In the genomic region with DNA sequence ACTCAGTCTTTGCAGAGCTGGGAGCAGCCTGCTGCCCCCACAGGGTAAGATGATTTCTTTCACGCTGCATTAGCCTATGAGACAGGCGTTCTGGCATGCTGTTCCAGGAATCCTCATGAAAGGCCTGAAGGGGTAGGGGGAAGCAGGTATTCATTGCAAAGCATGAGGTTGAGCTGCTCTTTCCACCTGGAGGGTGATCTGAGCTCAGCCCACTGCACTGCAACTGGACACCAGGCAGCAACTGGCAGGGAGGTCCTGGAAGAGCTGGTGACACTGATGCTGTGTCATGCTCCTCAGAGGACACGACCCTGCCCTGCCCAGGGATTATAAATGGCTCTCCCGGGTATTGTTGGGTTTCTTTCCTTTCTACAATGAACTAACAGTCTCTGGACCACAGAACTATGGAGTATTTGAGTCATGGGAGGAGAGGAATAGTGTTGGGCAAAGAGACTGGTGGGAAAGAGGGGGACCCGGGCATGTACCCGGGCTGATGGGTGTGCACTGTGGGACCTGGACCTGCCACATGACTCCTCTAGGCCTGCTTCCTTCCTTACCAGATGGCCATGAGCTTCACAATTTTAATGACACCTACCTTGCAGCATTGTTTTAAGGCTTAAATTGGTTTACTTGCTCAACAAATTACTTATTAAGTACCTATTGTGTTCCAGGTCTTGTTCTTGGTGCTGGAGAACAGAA, we compare ENCODE assay signal across 1 cellular context.
TF ChIP-seq lines count a peak whose summit lies in the region.

No MANE protein-coding gene starts in this region.

TF ChIP-seq in HEK293, 187 proteins besides CTCF, POLR2A, EP300 and RAD21 (continued from another document):
- TF ChIP-seq, protein P1, sequence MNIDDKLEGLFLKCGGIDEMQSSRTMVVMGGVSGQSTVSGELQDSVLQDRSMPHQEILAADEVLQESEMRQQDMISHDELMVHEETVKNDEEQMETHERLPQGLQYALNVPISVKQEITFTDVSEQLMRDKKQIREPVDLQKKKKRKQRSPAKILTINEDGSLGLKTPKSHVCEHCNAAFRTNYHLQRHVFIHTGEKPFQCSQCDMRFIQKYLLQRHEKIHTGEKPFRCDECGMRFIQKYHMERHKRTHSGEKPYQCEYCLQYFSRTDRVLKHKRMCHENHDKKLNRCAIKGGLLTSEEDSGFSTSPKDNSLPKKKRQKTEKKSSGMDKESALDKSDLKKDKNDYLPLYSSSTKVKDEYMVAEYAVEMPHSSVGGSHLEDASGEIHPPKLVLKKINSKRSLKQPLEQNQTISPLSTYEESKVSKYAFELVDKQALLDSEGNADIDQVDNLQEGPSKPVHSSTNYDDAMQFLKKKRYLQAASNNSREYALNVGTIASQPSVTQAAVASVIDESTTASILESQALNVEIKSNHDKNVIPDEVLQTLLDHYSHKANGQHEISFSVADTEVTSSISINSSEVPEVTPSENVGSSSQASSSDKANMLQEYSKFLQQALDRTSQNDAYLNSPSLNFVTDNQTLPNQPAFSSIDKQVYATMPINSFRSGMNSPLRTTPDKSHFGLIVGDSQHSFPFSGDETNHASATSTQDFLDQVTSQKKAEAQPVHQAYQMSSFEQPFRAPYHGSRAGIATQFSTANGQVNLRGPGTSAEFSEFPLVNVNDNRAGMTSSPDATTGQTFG (tag by site-specific recombination; IDR thresholded peaks at IDR 0.05; ENCODE audit: borderline replicate concordance): no peak
- TF ChIP-seq, protein P2, sequence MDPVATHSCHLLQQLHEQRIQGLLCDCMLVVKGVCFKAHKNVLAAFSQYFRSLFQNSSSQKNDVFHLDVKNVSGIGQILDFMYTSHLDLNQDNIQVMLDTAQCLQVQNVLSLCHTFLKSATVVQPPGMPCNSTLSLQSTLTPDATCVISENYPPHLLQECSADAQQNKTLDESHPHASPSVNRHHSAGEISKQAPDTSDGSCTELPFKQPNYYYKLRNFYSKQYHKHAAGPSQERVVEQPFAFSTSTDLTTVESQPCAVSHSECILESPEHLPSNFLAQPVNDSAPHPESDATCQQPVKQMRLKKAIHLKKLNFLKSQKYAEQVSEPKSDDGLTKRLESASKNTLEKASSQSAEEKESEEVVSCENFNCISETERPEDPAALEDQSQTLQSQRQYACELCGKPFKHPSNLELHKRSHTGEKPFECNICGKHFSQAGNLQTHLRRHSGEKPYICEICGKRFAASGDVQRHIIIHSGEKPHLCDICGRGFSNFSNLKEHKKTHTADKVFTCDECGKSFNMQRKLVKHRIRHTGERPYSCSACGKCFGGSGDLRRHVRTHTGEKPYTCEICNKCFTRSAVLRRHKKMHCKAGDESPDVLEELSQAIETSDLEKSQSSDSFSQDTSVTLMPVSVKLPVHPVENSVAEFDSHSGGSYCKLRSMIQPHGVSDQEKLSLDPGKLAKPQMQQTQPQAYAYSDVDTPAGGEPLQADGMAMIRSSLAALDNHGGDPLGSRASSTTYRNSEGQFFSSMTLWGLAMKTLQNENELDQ (tag by site-specific recombination; IDR thresholded peaks at IDR 0.05; ENCODE audit: low read depth): no peak
- TF ChIP-seq ZNF324 (tag by site-specific recombination; IDR thresholded peaks at IDR 0.05) (no peak), ZNF544 (tag by site-specific recombination; IDR thresholded peaks at IDR 0.05) (no peak)
